Comparison of ENCODE assay signal across 8 cellular contexts in the genomic region with DNA sequence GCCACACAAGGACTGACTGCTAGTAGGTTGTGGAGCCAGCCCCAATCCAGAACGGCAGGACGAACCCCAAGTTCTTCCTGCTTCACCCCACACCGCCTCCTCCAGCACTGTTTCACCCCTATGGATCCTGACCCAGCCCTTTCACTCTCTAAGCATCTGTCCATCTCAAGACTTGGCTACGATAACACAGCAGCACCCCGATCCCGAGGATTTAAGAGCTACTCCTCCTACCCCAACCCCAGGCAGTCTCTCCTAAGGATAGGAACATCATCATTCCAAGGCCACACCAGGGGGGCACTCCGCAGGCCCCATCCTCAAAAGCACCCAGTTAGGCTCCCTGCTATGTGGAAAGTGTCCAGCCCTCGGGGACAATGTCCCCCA. TPM values are rescaled to one million over a fixed set of nuclear protein-coding genes. Genes with fewer than 3 reads are reported as not detected.
DNase-seq lines count a peak whose midpoint lies in the region; ATAC-seq, FAIRE-seq and TF ChIP-seq lines count a peak whose summit lies in the region.

No MANE protein-coding gene starts in this region.

- H3K4me3 ChIP-seq in pancreas: peak overlapping the region; percentile 57 to 75 (median 70)

- CTCF ChIA-PET in activated CD4-positive, alpha-beta memory T cell treated with anti-CD3 and anti-CD28 coated beads for 36 hours (lab: Charles Lee): interaction anchor here (0.7 to 1.7 kb wide), 13 partner anchors 11 to 523 kb away, joined by 3 to 10 read pairs (median 4); partner anchors contain the start of gene SGO2

- no peaks in the 10 kb centered on the region for H3K9me3 ChIP-seq in pancreas

- H3K27ac ChIP-seq in pancreas: peak overlapping the region; percentile 50 to 69 (median 64)

- intact Hi-C loops in activated CD4-positive, alpha-beta memory T cell treated with anti-CD3 and anti-CD28 coated beads for 36 hours (cut with micrococcal nuclease): no loop called here
- intact Hi-C loops in pancreas (cut with DNase I): no loop called here

- H3K27ac Mint-ChIP-seq in activated CD4-positive, alpha-beta memory T cell treated with anti-CD3 and anti-CD28 coated beads for 36 hours: peak overlapping the region; percentile 86

- no peaks in the 10 kb centered on the region for H3K27me3 ChIP-seq in pancreas

- no peaks in the 10 kb centered on the region for H3K36me3 ChIP-seq in pancreas

- POLR2A ChIA-PET in activated CD4-positive, alpha-beta memory T cell treated with anti-CD3 and anti-CD28 coated beads for 36 hours (lab: Charles Lee): interaction anchor here (2.5 kb wide), 1 partner anchor 17 kb away, joined by 11 read pairs; the partner anchor contains the start of gene SGO2

- no peak for FAIRE-seq in frontal cortex (lab: Jason Lieb, UNC)
- no peak for FAIRE-seq in pancreas (lab: Jason Lieb, UNC)

- WGBS in pancreas, 2 donors: 10 to 17% methylated on average over 7 to 8 of the region's 8 CpGs

- peak; percentile 6 for ATAC-seq in HG02884 (IDR thresholded peaks at IDR 0.05; ENCODE audit: unreplicated experiment)
- peak in 3 of 4 donors; percentile 3 to 6 (median 4) for ATAC-seq in pancreas
- no peak for ATAC-seq in HG02763 (IDR thresholded peaks at IDR 0.05; ENCODE audit: unreplicated experiment)
- no peak for ATAC-seq in HG03175 (IDR thresholded peaks at IDR 0.05; ENCODE audit: unreplicated experiment)

- DNase-seq in EL (peak; percentile 19), frontal cortex (ENCODE audit: low spot score in 2 of 2) (peak; percentile 24 to 36), pancreas (no peak), NCI-H1417 treated with DMSO at 0.1 percent for 48 hours (lab: John Stamatoyannopoulos, UW) (no peak)
- peak; percentile 20 for DNase-seq in activated CD4-positive, alpha-beta memory T cell treated with anti-CD3 and anti-CD28 coated beads for 36 hours

- H3K4me1 Mint-ChIP-seq in activated CD4-positive, alpha-beta memory T cell treated with anti-CD3 and anti-CD28 coated beads for 36 hours (ENCODE audit: low read depth): peaks cover 24% of the 10 kb centered on the region

- H3K4me3 Mint-ChIP-seq in activated CD4-positive, alpha-beta memory T cell treated with anti-CD3 and anti-CD28 coated beads for 36 hours: peak overlapping the region; percentile 97

- no peak for TF ChIP-seq CTCF in pancreas (IDR thresholded peaks at IDR 0.05)

- peaks cover 0 to 7% (median 0%) of the 10 kb centered on the region in 3 donors for H3K4me1 ChIP-seq in pancreas

- H3K9me3 Mint-ChIP-seq in activated CD4-positive, alpha-beta memory T cell treated with anti-CD3 and anti-CD28 coated beads for 36 hours: no peaks in the 10 kb centered on the region

- H3K27me3 Mint-ChIP-seq in activated CD4-positive, alpha-beta memory T cell treated with anti-CD3 and anti-CD28 coated beads for 36 hours: no peaks in the 10 kb centered on the region

- H3K36me3 Mint-ChIP-seq in activated CD4-positive, alpha-beta memory T cell treated with anti-CD3 and anti-CD28 coated beads for 36 hours: peaks cover 2% of the 10 kb centered on the region

RNA-seq across cellular contexts. Expression of gene KCTD18, which starts 0.7 kb away (rescaled TPM):
- 10 to 100 TPM; 13.8 to 14.9 TPM for total RNA-seq in activated CD4-positive, alpha-beta memory T cell treated with anti-CD3 and anti-CD28 coated beads for 36 hours
- total RNA-seq in frontal cortex (12.6 TPM), pancreas (10 to 100 TPM in 3 of 6 donors, 1 to 10 TPM in 3; 8.9 to 13.5 (median 10.3) TPM)
- 1 to 10 TPM; 5.0 to 8.1 TPM for polyA plus RNA-seq in pancreas

RNA-seq across cellular contexts. Expression of gene SGO2, which starts 16.8 kb away (rescaled TPM):
- 10 to 100 TPM; 40.5 to 40.7 TPM for total RNA-seq in activated CD4-positive, alpha-beta memory T cell treated with anti-CD3 and anti-CD28 coated beads for 36 hours
- total RNA-seq in frontal cortex (2.9 TPM), pancreas (under 1 TPM; 0.38 to 0.83 (median 0.65) TPM)
- polyA plus RNA-seq in pancreas: under 1 TPM; 0.27 to 0.49 TPM

Comparison
In these comparisons a context has a peak if more than half of its experiments do, and no peak if none do; other contexts are left out.
1. DNase-seq: peak in EL (single experiment), activated CD4-positive, alpha-beta memory T cell treated with anti-CD3 and anti-CD28 coated beads for 36 hours (single experiment) and frontal cortex (2 of 2); none in pancreas (0 of 6) and NCI-H1417 treated with DMSO at 0.1 percent for 48 hours (single experiment).
2. ATAC-seq: peak in HG02884 (single experiment) and pancreas (3 of 4); none in HG02763 (single experiment) and HG03175 (single experiment).
3. RNA of gene SGO2, which starts 16.8 kb away (total RNA-seq): 40.5 to 40.7 TPM in activated CD4-positive, alpha-beta memory T cell treated with anti-CD3 and anti-CD28 coated beads for 36 hours; 2.9 TPM in frontal cortex (single experiment) and 0.38 to 0.83 TPM in pancreas; every median in the first group is over 10 times any median in the second.